28 cellular contexts compared by ENCODE assay signal in genomic region chr7:77703220-77703472, GRCh38. TPM values are rescaled to one million over a fixed set of nuclear protein-coding genes. Genes with fewer than 3 reads are reported as not detected.
DNase-seq lines count a peak whose midpoint lies in the region; ATAC-seq and TF ChIP-seq lines count a peak whose summit lies in the region.
"Had no signal": no experiment of that assay in that cellular context is flagged by ENCODE, and none has a peak within 500 bp of the region (broad histone marks: within the 10 kb centered on the region; RNA-seq: fewer than 3 reads in every experiment).

No MANE protein-coding gene starts in this region.

- no peaks in the 10 kb centered on the region for H3K9me3 Mint-ChIP-seq in activated naive CD8-positive, alpha-beta T cell (ENCODE audit: low read depth)
- H3K9me3 Mint-ChIP-seq in activated naive CD8-positive, alpha-beta T cell treated with anti-CD3 and anti-CD28 coated beads, Interleukin-2, amount 50 U/mL, for 24 hours = no peaks in the 10 kb centered on the region
- no peaks in the 10 kb centered on the region for H3K9me3 Mint-ChIP-seq in effector memory CD8-positive, alpha-beta T cell
- no peaks in the 10 kb centered on the region for H3K9me3 Mint-ChIP-seq in progenitor cell of endocrine pancreas (ENCODE audit: low read depth)
- H3K9me3 Mint-ChIP-seq: T-cell had no signal

- H3K4me2 ChIP-seq in Loucy (ENCODE audit: low read depth, low read length, poor library complexity, severe bottlenecking) = peak overlapping the region; percentile 94

- peak overlapping the region; percentile 31 for H3K27ac Mint-ChIP-seq in activated naive CD8-positive, alpha-beta T cell
- H3K27ac Mint-ChIP-seq in activated naive CD8-positive, alpha-beta T cell treated with anti-CD3 and anti-CD28 coated beads, Interleukin-2, amount 50 U/mL, for 24 hours = no peak overlapping the region
- peak overlapping the region in 1 of 2 donors; percentile 42 for H3K27ac Mint-ChIP-seq in effector memory CD8-positive, alpha-beta T cell
- H3K27ac Mint-ChIP-seq in progenitor cell of endocrine pancreas = peak overlapping the region; percentile 46
- H3K27ac Mint-ChIP-seq: activated CD4-positive, alpha-beta memory T cell treated with anti-CD3 and anti-CD28 coated beads, Interleukin-2, amount 10 ng/mL, durations not matched to agents 7 days and 5 days; T-cell had no signal

- H3K4me3 ChIP-seq in Loucy (ENCODE audit: low read length, poor library complexity, severe bottlenecking) (peak overlapping the region; percentile 49), mucosa of descending colon (no peak overlapping the region)
- H3K4me3 ChIP-seq: gastrocnemius medialis, SJCRH30, skin epidermis, tibial nerve had no signal

- no peaks in the 10 kb centered on the region for H3K9me2 ChIP-seq in Loucy (replicated peaks; ENCODE audit: low read depth, low read length)

- no peak overlapping the region for H2AFZ ChIP-seq in Loucy (ENCODE audit: low read length)

- intact Hi-C loops in mucosa of descending colon (cut with DNase I, micrococcal nuclease) = no loop called here

- H3F3A ChIP-seq in Loucy (ENCODE audit: low read depth) = no peaks in the 10 kb centered on the region

- DNase-seq in activated naive CD8-positive, alpha-beta T cell treated with anti-CD3 and anti-CD28 coated beads, Interleukin-2, amount 50 U/mL, for 24 hours = no peak
- DNase-seq in effector memory CD8-positive, alpha-beta T cell = no peak
- DNase-seq in progenitor cell of endocrine pancreas (ENCODE audit: low spot score, unreplicated experiment) (no peak), LoVo (ENCODE audit: low spot score) (no peak), mucosa of descending colon (no peak)
- DNase-seq: activated CD4-positive, alpha-beta memory T cell treated with anti-CD3 and anti-CD28 coated beads, Interleukin-2, amount 10 ng/mL, durations not matched to agents 7 days and 5 days; activated gamma-delta T cell; AML-193; Caco-2; central memory CD4-positive, alpha-beta T cell; dermis blood vessel endothelial cell; DMS79 treated with DMSO at 0.1 percent for 48 hours; gastrocnemius medialis; GOT3; left colon; mesenchymal stem cell; NCI-H1105; NCI-H1930; NCI-H526 treated with DMSO at 0.1 percent for 48 hours; SJCRH30; stimulated activated CD8-positive, alpha-beta memory T cell treated with anti-CD3 and anti-CD28 coated beads, Interleukin-4, amount 100 ng/mL, for 48 hours; T-cell had no signal

- H3K27me3 ChIP-seq in Loucy (ENCODE audit: insufficient read depth, low read length, poor library complexity, severe bottlenecking) = no peaks in the 10 kb centered on the region
- H3K27me3 ChIP-seq: gastrocnemius medialis, SJCRH30, tibial nerve had no signal

- peaks cover 44% of the 10 kb centered on the region for H3K4me1 ChIP-seq in Loucy (ENCODE audit: insufficient read depth, low read length, poor library complexity, severe bottlenecking)
- H3K4me1 ChIP-seq in mucosa of descending colon (ENCODE audit: low read depth) = peaks cover 25% of the 10 kb centered on the region

- no peaks in the 10 kb centered on the region for H3K27me3 Mint-ChIP-seq in activated naive CD8-positive, alpha-beta T cell
- no peaks in the 10 kb centered on the region for H3K27me3 Mint-ChIP-seq in activated naive CD8-positive, alpha-beta T cell treated with anti-CD3 and anti-CD28 coated beads, Interleukin-2, amount 50 U/mL, for 24 hours
- H3K27me3 Mint-ChIP-seq in effector memory CD8-positive, alpha-beta T cell = no peaks in the 10 kb centered on the region
- H3K27me3 Mint-ChIP-seq in progenitor cell of endocrine pancreas = no peaks in the 10 kb centered on the region
- H3K27me3 Mint-ChIP-seq: activated CD4-positive, alpha-beta memory T cell treated with anti-CD3 and anti-CD28 coated beads, Interleukin-2, amount 10 ng/mL, durations not matched to agents 7 days and 5 days; T-cell had no signal

- no peak for ATAC-seq in activated naive CD8-positive, alpha-beta T cell treated with anti-CD3 and anti-CD28 coated beads, Interleukin-2, amount 50 U/mL, for 24 hours
- no peak for ATAC-seq in effector memory CD8-positive, alpha-beta T cell (replicated peaks)
- ATAC-seq in HG03439 (IDR thresholded peaks at IDR 0.05; ENCODE audit: unreplicated experiment) = no peak
- ATAC-seq in mucosa of descending colon = no peak
- ATAC-seq: activated CD4-positive, CD25-positive, alpha-beta regulatory T cell treated with anti-CD3 and anti-CD28 coated beads, Interleukin-2, amount 50 U/mL, for 24 hours; gastrocnemius medialis; T-cell had no signal

- H3K36me3 ChIP-seq in Loucy (ENCODE audit: insufficient read depth, low read length) (peaks cover 8% of the 10 kb centered on the region; the same call in 1 of the 2 replicates), mucosa of descending colon (ENCODE audit: low read depth) (no peaks in the 10 kb centered on the region)
- H3K36me3 ChIP-seq: gastrocnemius medialis, tibial nerve had no signal

- peaks cover 100% of the 10 kb centered on the region for H3K79me2 ChIP-seq in Loucy (ENCODE audit: insufficient read depth, low read length)

- H3K9me3 ChIP-seq in Loucy (ENCODE audit: insufficient read depth, low read depth, low read length) = no peaks in the 10 kb centered on the region
- H3K9me3 ChIP-seq in mucosa of descending colon = no peaks in the 10 kb centered on the region
- H3K9me3 ChIP-seq: Caco-2, gastrocnemius medialis, SJCRH30, tibial nerve had no signal

- peak overlapping the region; percentile 50 for H3K4me3 Mint-ChIP-seq in activated naive CD8-positive, alpha-beta T cell
- H3K4me3 Mint-ChIP-seq in activated naive CD8-positive, alpha-beta T cell treated with anti-CD3 and anti-CD28 coated beads, Interleukin-2, amount 50 U/mL, for 24 hours = no peak overlapping the region
- peak overlapping the region; percentile 29 to 33 for H3K4me3 Mint-ChIP-seq in effector memory CD8-positive, alpha-beta T cell
- no peak overlapping the region for H3K4me3 Mint-ChIP-seq in progenitor cell of endocrine pancreas (ENCODE audit: low read depth)
- H3K4me3 Mint-ChIP-seq: activated CD4-positive, alpha-beta memory T cell treated with anti-CD3 and anti-CD28 coated beads, Interleukin-2, amount 10 ng/mL, durations not matched to agents 7 days and 5 days had no signal

- H3K4me1 Mint-ChIP-seq in activated naive CD8-positive, alpha-beta T cell (ENCODE audit: low read depth) = peaks cover 63% of the 10 kb centered on the region
- peaks cover 64% of the 10 kb centered on the region for H3K4me1 Mint-ChIP-seq in activated naive CD8-positive, alpha-beta T cell treated with anti-CD3 and anti-CD28 coated beads, Interleukin-2, amount 50 U/mL, for 24 hours
- peaks cover 36 to 48% of the 10 kb centered on the region in 2 donors for H3K4me1 Mint-ChIP-seq in effector memory CD8-positive, alpha-beta T cell (ENCODE audit: low read depth in 2 of 2)
- peaks cover 16% of the 10 kb centered on the region for H3K4me1 Mint-ChIP-seq in progenitor cell of endocrine pancreas (ENCODE audit: low read depth)

- TF ChIP-seq CTCF in Loucy (conservative IDR thresholded peaks at IDR 0.05; ENCODE audit: low read length) (peak; percentile 38), progenitor cell of endocrine pancreas (IDR thresholded peaks at IDR 0.05; ENCODE audit: unreplicated experiment) (no peak), mucosa of descending colon (IDR thresholded peaks at IDR 0.05) (no peak)

- peaks cover 83% of the 10 kb centered on the region for H4K20me1 ChIP-seq in Loucy (ENCODE audit: insufficient read depth, low read length, poor library complexity, severe bottlenecking)

- peak overlapping the region; percentile 8 for H3K9ac ChIP-seq in Loucy (ENCODE audit: low read depth, low read length, poor library complexity, severe bottlenecking)

- H3K36me3 Mint-ChIP-seq in activated naive CD8-positive, alpha-beta T cell = peaks cover 5% of the 10 kb centered on the region
- peaks cover 17% of the 10 kb centered on the region for H3K36me3 Mint-ChIP-seq in activated naive CD8-positive, alpha-beta T cell treated with anti-CD3 and anti-CD28 coated beads, Interleukin-2, amount 50 U/mL, for 24 hours (ENCODE audit: low read depth)
- peaks cover 28% of the 10 kb centered on the region for H3K36me3 Mint-ChIP-seq in effector memory CD8-positive, alpha-beta T cell (ENCODE audit: insufficient read depth)
- peaks cover 8% of the 10 kb centered on the region for H3K36me3 Mint-ChIP-seq in progenitor cell of endocrine pancreas (ENCODE audit: insufficient read depth)

RNA-seq across cellular contexts. Expression of gene RSBN1L, which starts 6.9 kb away (rescaled TPM):
- total RNA-seq in progenitor cell of endocrine pancreas (23.4 and 24.5 TPM in 2 replicates), mucosa of descending colon (10 to 100 TPM; 19.1 to 31.5 (median 19.6) TPM)

Comparison
In these comparisons a context has a peak if more than half of its experiments do, and no peak if none do; other contexts are left out.
1. H3K4me3 Mint-ChIP-seq: peak in activated naive CD8-positive, alpha-beta T cell (single experiment) and effector memory CD8-positive, alpha-beta T cell (2 of 2); none in activated naive CD8-positive, alpha-beta T cell treated with anti-CD3 and anti-CD28 coated beads, Interleukin-2, amount 50 U/mL, for 24 hours (single experiment) and progenitor cell of endocrine pancreas (single experiment).